8 cellular contexts compared by ENCODE assay signal in the genomic region with DNA sequence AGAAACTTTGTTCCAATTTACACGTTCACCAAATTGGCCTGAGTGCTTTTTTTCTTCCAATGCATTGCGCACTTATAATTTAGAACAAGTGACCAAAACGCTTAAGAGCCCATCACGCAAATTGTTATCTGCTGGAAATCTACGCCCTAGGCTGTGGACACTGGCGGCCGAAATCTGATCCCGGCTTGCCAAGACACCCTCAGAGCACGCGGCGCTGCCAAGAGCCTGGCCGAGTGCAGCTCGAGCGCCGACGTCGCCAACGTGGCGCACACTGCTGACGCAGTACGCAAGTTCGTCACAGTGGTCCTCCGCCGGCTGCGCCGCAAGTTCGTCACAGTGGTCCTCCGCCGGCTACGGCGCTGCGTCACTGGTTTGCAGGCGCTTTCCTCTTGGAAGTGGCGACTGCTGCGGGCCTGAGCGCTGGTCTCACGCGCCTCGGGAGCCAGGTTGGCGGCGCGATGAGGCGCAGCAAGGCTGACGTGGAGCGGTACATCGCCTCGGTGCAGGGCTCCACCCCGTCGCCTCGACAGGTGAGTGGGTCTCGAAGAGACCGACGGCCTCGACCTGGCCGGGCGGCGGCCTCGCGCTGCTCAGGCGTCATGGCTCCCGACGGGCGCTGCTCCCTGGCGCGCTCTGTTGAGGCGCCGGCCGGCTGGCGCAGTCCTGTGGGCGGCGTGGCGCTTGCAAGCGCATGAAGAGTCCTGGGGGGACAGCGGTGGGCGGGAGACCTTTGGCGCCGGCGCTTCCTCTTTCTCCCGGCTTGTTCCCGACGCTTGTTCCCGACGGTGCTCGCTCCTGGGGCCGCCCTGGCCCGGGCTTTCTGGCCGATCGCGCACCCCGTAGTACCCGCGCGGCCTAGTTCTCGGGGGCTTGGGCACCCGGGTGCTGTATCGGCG. TPM values are rescaled to one million over a fixed set of nuclear protein-coding genes. Genes with fewer than 3 reads are reported as not detected.
DNase-seq lines count a peak whose midpoint lies in the region; ATAC-seq and TF ChIP-seq lines count a peak whose summit lies in the region.

A gene (plus strand): TSS at position 334 of the 896 bp plus-strand sequence. CDS start 125 bp downstream, at position 459.

- WGBS in H9 (ENCODE audit: extremely low coverage, insufficient read length, low lambda C conversion rate): no CpG with 5 or more reads among the region's 97 CpGs

- H3K36me3 Mint-ChIP-seq in H9 (ENCODE audit: insufficient read depth in 1 of 3, low read depth in 3 of 3): no peaks in the 10 kb centered on the region; a peak in 3 of 7 replicates
- H3K36me3 Mint-ChIP-seq in natural killer cell: no peaks in the 10 kb centered on the region

- intact Hi-C loops in natural killer cell (cut with micrococcal nuclease): no loop called here

- H4K5ac ChIP-seq in H9 (ENCODE audit: insufficient read length, low read depth, low read length): no peak within 1 kb of the TSS

- H3K9me3 Mint-ChIP-seq in H9 (no peaks in the 10 kb centered on the region), natural killer cell (no peaks in the 10 kb centered on the region)

- H2BK20ac ChIP-seq in H9 (ENCODE audit: low read depth, low read length, poor library complexity, severe bottlenecking): no peak within 1 kb of the TSS

- H2BK5ac ChIP-seq in H9 (ENCODE audit: insufficient read length, low read length): no peak within 1 kb of the TSS

- H2BK12ac ChIP-seq in H9 (ENCODE audit: insufficient read length, low read depth, low read length): no peak within 1 kb of the TSS

- H3K4me3 Mint-ChIP-seq in H9: peak within 1 kb of the TSS; percentile 78 to 84
- H3K4me3 Mint-ChIP-seq in natural killer cell: peak within 1 kb of the TSS; percentile 96

- peak; percentile 93 to 99 (median 94) for ATAC-seq in natural killer cell

- peak within 1 kb of the TSS; percentile 62 for H2BK120ac ChIP-seq in H9 (ENCODE audit: low read depth, low read length, poor library complexity, severe bottlenecking)

- DNase-seq in H9 (peak; percentile 97), M059J (ENCODE audit: low read depth) (peak; percentile 95), fibroblast of peridontal ligament (ENCODE audit: extremely low read depth) (peak; percentile 99), natural killer cell (peak; percentile 93)
- DNase-seq in activated T-helper 9 cell treated with anti-CD3 and anti-CD28 coated beads, Interleukin-2, amount 50 U/mL, for 16 hours (ENCODE audit: low read depth): peak; percentile 91
- DNase-seq in stimulated activated naive CD4-positive, alpha-beta T cell (lab: John Stamatoyannopoulos, UW): peak; percentile 88 to 93 (median 91)

- no peaks in the 10 kb centered on the region for H3K36me3 ChIP-seq in ES-I3 (ENCODE audit: insufficient read depth, low read length)

- no peak within 1 kb of the TSS for H2AFZ ChIP-seq in H9 (ENCODE audit: low read length)

- H4K8ac ChIP-seq in H9 (replicated peaks; ENCODE audit: insufficient read length, low read depth, low read length): no peak within 1 kb of the TSS

- peak; percentile 98 for TF ChIP-seq POLR2A in Raji (IDR thresholded peaks at IDR 0.05; ENCODE audit: insufficient read depth, low read depth, low read length)

- H3K4me1 ChIP-seq in ES-I3 (ENCODE audit: insufficient read depth, low read length) (no peaks in the 10 kb centered on the region), H9 (ENCODE audit: insufficient read depth, low read length) (no peaks in the 10 kb centered on the region)

- H3K14ac ChIP-seq in H9 (ENCODE audit: insufficient read depth, low read length): peak within 1 kb of the TSS; percentile 99

- peaks cover 8% of the 10 kb centered on the region; the same call in 1 of the 2 replicates for H3K79me2 ChIP-seq in H9 (ENCODE audit: insufficient read depth, low read length)

- no peaks in the 10 kb centered on the region for H3K27me3 Mint-ChIP-seq in H9 (ENCODE audit: low read depth)
- H3K27me3 Mint-ChIP-seq in natural killer cell (ENCODE audit: low read depth in 2 of 2): no peaks in the 10 kb centered on the region

- no peak within 1 kb of the TSS for H3K27ac ChIP-seq in H9 (ENCODE audit: insufficient read length, low read depth, low read length)

- H4K91ac ChIP-seq in H9 (ENCODE audit: insufficient read length, low read depth, low read length): no peak within 1 kb of the TSS

- no peak within 1 kb of the TSS for H2BK15ac ChIP-seq in H9 (ENCODE audit: low read depth, low read length)

- H3K9me3 ChIP-seq in ES-I3 (ENCODE audit: control insufficient read depth, insufficient read depth, low read length): no peaks in the 10 kb centered on the region
- no peaks in the 10 kb centered on the region for H3K9me3 ChIP-seq in H9 (ENCODE audit: control insufficient read depth, low read depth, low read length)

- H3K18ac ChIP-seq in H9 (ENCODE audit: insufficient read length, low read depth, low read length): peak within 1 kb of the TSS; percentile 97

- no peak within 1 kb of the TSS for H2AK5ac ChIP-seq in H9 (ENCODE audit: insufficient read length, low read length)

- H3K56ac ChIP-seq in H9 (ENCODE audit: insufficient read length, low read depth, low read length): no peak within 1 kb of the TSS

- H3K79me1 ChIP-seq in H9 (ENCODE audit: insufficient read depth, low read depth, low read length, poor library complexity, severe bottlenecking): no peaks in the 10 kb centered on the region

- H3K4ac ChIP-seq in H9 (ENCODE audit: low read depth, low read length): no peak within 1 kb of the TSS; the same call in 1 of the 2 replicates

- H3K4me2 ChIP-seq in H9 (ENCODE audit: insufficient read depth, insufficient read length, low read length): peak within 1 kb of the TSS; percentile 40

- H3T11ph ChIP-seq in H9 (ENCODE audit: low read length): no peak within 1 kb of the TSS

- H3K27ac Mint-ChIP-seq in H9 (peak within 1 kb of the TSS; percentile 85 to 99 (median 96); a peak in 6 of 7 replicates), natural killer cell (peak within 1 kb of the TSS; percentile 97 to 99)

- peaks cover 12 to 13% of the 10 kb centered on the region in 2 experiments for H3K4me1 Mint-ChIP-seq in H9
- H3K4me1 Mint-ChIP-seq in natural killer cell: peaks cover 18 to 22% of the 10 kb centered on the region in 2 donors

- no peaks in the 10 kb centered on the region for H4K20me1 ChIP-seq in H9 (ENCODE audit: control insufficient read depth, insufficient read depth, insufficient read length)

- no peaks in the 10 kb centered on the region for H3K23me2 ChIP-seq in H9 (ENCODE audit: insufficient read length, low read depth, low read length, poor library complexity, severe bottlenecking)

- TF ChIP-seq CTCF in H9 (conservative IDR thresholded peaks at IDR 0.05) (no peak), natural killer cell (IDR thresholded peaks at IDR 0.05) (no peak)

- H3K9ac ChIP-seq in ES-I3 (ENCODE audit: low read depth, low read length): peak within 1 kb of the TSS; percentile 94
- H3K9ac ChIP-seq in H9 (ENCODE audit: extremely low read depth, insufficient read length, low read length): peak within 1 kb of the TSS; percentile 92

- H3K23ac ChIP-seq in H9 (ENCODE audit: insufficient read length, low read depth, low read length): no peak within 1 kb of the TSS

- no peaks in the 10 kb centered on the region for H3K27me3 ChIP-seq in H9 (ENCODE audit: insufficient read depth, low read length)

RNA-seq across cellular contexts. Expression of the gene that starts here (rescaled TPM):
- total RNA-seq in H9 (2021) (87.2 and 91.4 TPM in 2 replicates), natural killer cell (100 to 1,000 TPM; 105 to 134 (median 107) TPM)
- total RNA-seq in M059J (2014; rRNA removed; shearing (Covaris generic)): 23.2 and 33.1 TPM in 2 replicates
